In genomic region chr12:46952880-46953517, GRCh38 we compare ENCODE assay signal across 30 cellular contexts.
"Had no signal": no experiment of that assay in that cellular context is flagged by ENCODE, and none has a peak within 500 bp of the region (broad histone marks: within the 10 kb centered on the region; RNA-seq: fewer than 3 reads in every experiment).

No MANE protein-coding gene starts in this region.

- H3K4me3 ChIP-seq: ascending aorta, breast epithelium, cardiac muscle cell, colonic mucosa, dorsolateral prefrontal cortex had no signal

- H3K27ac Mint-ChIP-seq: activated CD4-positive, alpha-beta memory T cell treated with anti-CD3 and anti-CD28 coated beads, Interleukin-2, amount 10 ng/mL, durations not matched to agents 7 days and 5 days; activated CD4-positive, alpha-beta T cell treated with anti-CD3 and anti-CD28 coated beads for 36 hours; activated CD4-positive, alpha-beta T cell treated with anti-CD3 and anti-CD28 coated beads, Interleukin-2, amount 10 ng/mL, durations not matched to agents 7 days and 5 days; activated CD8-positive, alpha-beta memory T cell treated with anti-CD3 and anti-CD28 coated beads, Interleukin-2, amount 10 ng/mL, durations not matched to agents 7 days and 5 days; activated naive CD8-positive, alpha-beta T cell; activated T-cell treated with anti-CD3 and anti-CD28 coated beads, Interleukin-2, amount 50 U/mL, for 24 hours; activated T-cell treated with anti-CD3 and anti-CD28 coated beads, Interleukin-2, amount 50 U/mL, for 72 hours; brain; dendritic cell treated with granulocyte-macrophage colony-stimulating factor and Interleukin-4, amounts not matched to agents 40 ng/mL and 50 ng/mL, for 4 days; endodermal cell had no signal

- H3K9me3 ChIP-seq: ascending aorta, breast epithelium, colonic mucosa had no signal

- H3K27me3 ChIP-seq: ascending aorta, breast epithelium, cardiac muscle cell, colonic mucosa had no signal

- H3K27me3 Mint-ChIP-seq: activated CD4-positive, alpha-beta T cell treated with anti-CD3 and anti-CD28 coated beads for 36 hours; activated naive CD8-positive, alpha-beta T cell; dendritic cell treated with granulocyte-macrophage colony-stimulating factor and Interleukin-4, amounts not matched to agents 40 ng/mL and 50 ng/mL, for 4 days had no signal

- H3K27ac ChIP-seq: ascending aorta, breast epithelium, cardiac muscle cell, colonic mucosa, dorsolateral prefrontal cortex had no signal

- DNase-seq: activated CD4-positive, alpha-beta memory T cell treated with anti-CD3 and anti-CD28 coated beads, Interleukin-2, amount 10 ng/mL, durations not matched to agents 7 days and 5 days; activated CD4-positive, alpha-beta T cell treated with anti-CD3 and anti-CD28 coated beads for 36 hours; activated CD4-positive, alpha-beta T cell treated with anti-CD3 and anti-CD28 coated beads, Interleukin-2, amount 10 ng/mL, durations not matched to agents 7 days and 5 days; activated CD4-positive, alpha-beta T cell treated with anti-CD3 and anti-CD28 coated beads, Interleukin-2, amount 50 U/mL, for 4 hours; activated CD4-positive, CD25-positive, alpha-beta regulatory T cell; activated CD4-positive, CD25-positive, alpha-beta regulatory T cell treated with anti-CD3 and anti-CD28 coated beads, Interleukin-2, amount 50 U/mL, for 72 hours; activated CD8-positive, alpha-beta memory T cell treated with anti-CD3 and anti-CD28 coated beads, Interleukin-2, amount 10 ng/mL, durations not matched to agents 7 days and 5 days; activated CD8-positive, alpha-beta memory T cell treated with anti-CD3 and anti-CD28 coated beads, Interleukin-2, amount 50 U/mL, for 4 hours; activated gamma-delta T cell treated with Interleukin-2 at 50 U/mL for 16 hours; activated naive CD4-positive, alpha-beta T cell treated with anti-CD3 and anti-CD28 coated beads, Interleukin-2, amount 50 U/mL, for 16 hours; activated naive CD4-positive, alpha-beta T cell treated with Interleukin-2 at 50 U/mL for 16 hours; activated T-cell treated with anti-CD3 and anti-CD28 coated beads, Interleukin-2, amount 50 U/mL, for 24 hours; activated T-cell treated with anti-CD3 and anti-CD28 coated beads, Interleukin-2, amount 50 U/mL, for 72 hours; central memory CD4-positive, alpha-beta T cell; cerebellar nuclear complex; colonic mucosa; dorsolateral prefrontal cortex; effector memory CD4-positive, alpha-beta T cell; endodermal cell; foreskin fibroblast; head of caudate nucleus; hippocampal formation; T-helper 2 cell had no signal

- H3K36me3 ChIP-seq: ascending aorta, breast epithelium, cardiac muscle cell, colonic mucosa had no signal

- ATAC-seq: activated CD4-positive, alpha-beta T cell treated with anti-CD3 and anti-CD28 coated beads for 36 hours; activated CD8-positive, alpha-beta memory T cell treated with anti-CD3 and anti-CD28 coated beads, Interleukin-2, amount 10 ng/mL, durations not matched to agents 7 days and 5 days; activated T-cell treated with anti-CD3 and anti-CD28 coated beads, Interleukin-2, amount 50 U/mL, for 72 hours; esophagus mucosa had no signal

- H3K4me1 ChIP-seq: ascending aorta, breast epithelium, colonic mucosa had no signal

- H3K36me3 Mint-ChIP-seq: activated CD8-positive, alpha-beta memory T cell treated with anti-CD3 and anti-CD28 coated beads, Interleukin-2, amount 10 ng/mL, durations not matched to agents 7 days and 5 days; brain had no signal

- H3K9me3 Mint-ChIP-seq: activated CD4-positive, alpha-beta memory T cell treated with anti-CD3 and anti-CD28 coated beads, Interleukin-2, amount 10 ng/mL, durations not matched to agents 7 days and 5 days; activated CD4-positive, alpha-beta T cell treated with anti-CD3 and anti-CD28 coated beads, Interleukin-2, amount 10 ng/mL, durations not matched to agents 7 days and 5 days; activated T-cell treated with anti-CD3 and anti-CD28 coated beads, Interleukin-2, amount 50 U/mL, for 24 hours; activated T-cell treated with anti-CD3 and anti-CD28 coated beads, Interleukin-2, amount 50 U/mL, for 72 hours; brain; dendritic cell treated with granulocyte-macrophage colony-stimulating factor and Interleukin-4, amounts not matched to agents 40 ng/mL and 50 ng/mL, for 4 days; endodermal cell had no signal

- H3K4me3 Mint-ChIP-seq: activated CD4-positive, alpha-beta memory T cell treated with anti-CD3 and anti-CD28 coated beads, Interleukin-2, amount 10 ng/mL, durations not matched to agents 7 days and 5 days; activated CD4-positive, alpha-beta T cell treated with anti-CD3 and anti-CD28 coated beads for 36 hours; activated CD4-positive, alpha-beta T cell treated with anti-CD3 and anti-CD28 coated beads, Interleukin-2, amount 10 ng/mL, durations not matched to agents 7 days and 5 days; activated CD8-positive, alpha-beta memory T cell treated with anti-CD3 and anti-CD28 coated beads, Interleukin-2, amount 10 ng/mL, durations not matched to agents 7 days and 5 days; activated naive CD8-positive, alpha-beta T cell; activated T-cell treated with anti-CD3 and anti-CD28 coated beads, Interleukin-2, amount 50 U/mL, for 24 hours; activated T-cell treated with anti-CD3 and anti-CD28 coated beads, Interleukin-2, amount 50 U/mL, for 72 hours; brain; dendritic cell treated with granulocyte-macrophage colony-stimulating factor and Interleukin-4, amounts not matched to agents 40 ng/mL and 50 ng/mL, for 4 days; endodermal cell had no signal

- H3K4me1 Mint-ChIP-seq: activated CD4-positive, alpha-beta memory T cell treated with anti-CD3 and anti-CD28 coated beads, Interleukin-2, amount 10 ng/mL, durations not matched to agents 7 days and 5 days; activated CD4-positive, alpha-beta T cell treated with anti-CD3 and anti-CD28 coated beads for 36 hours; activated CD4-positive, alpha-beta T cell treated with anti-CD3 and anti-CD28 coated beads, Interleukin-2, amount 10 ng/mL, durations not matched to agents 7 days and 5 days; activated CD8-positive, alpha-beta memory T cell treated with anti-CD3 and anti-CD28 coated beads, Interleukin-2, amount 10 ng/mL, durations not matched to agents 7 days and 5 days; endodermal cell had no signal
